Comparison of ENCODE assay signal across 8 cellular contexts in genomic region chr4:2041234-2042130, GRCh38.
DNase-seq lines count a peak whose midpoint lies in the region; ATAC-seq lines count a peak whose summit lies in the region.

No MANE protein-coding gene starts in this region.

- ATAC-seq in HG03095 (IDR thresholded peaks at IDR 0.05; ENCODE audit: unreplicated experiment) (peak; percentile 65), memory B cell (ENCODE audit: low read depth) (peak; percentile 80)
- ATAC-seq in effector memory CD8-positive, alpha-beta T cell (replicated peaks) = peak; percentile 72

- H3K9me3 Mint-ChIP-seq in effector memory CD8-positive, alpha-beta T cell = no peaks in the 10 kb centered on the region
- peaks cover 2% of the 10 kb centered on the region for H3K9me3 Mint-ChIP-seq in memory B cell

- peaks cover 0 to 9% of the 10 kb centered on the region in 2 donors for H3K4me1 Mint-ChIP-seq in effector memory CD8-positive, alpha-beta T cell (ENCODE audit: low read depth in 2 of 2)
- no peaks in the 10 kb centered on the region for H3K4me1 Mint-ChIP-seq in memory B cell

- DNase-seq in NCI-H1417 (lab: John Stamatoyannopoulos, UW) (peak; percentile 72 to 89 (median 80)), NCI-H1417 treated with DMSO at 0.1 percent for 48 hours (lab: John Stamatoyannopoulos, UW) (no peak), NCI-H774 (lab: John Stamatoyannopoulos, UW) (peak; percentile 80), memory B cell (ENCODE audit: low spot score in 2 of 2) (peak; percentile 78 to 80)
- peak; percentile 48 to 74 for DNase-seq in activated CD8-positive, alpha-beta memory T cell treated with anti-CD3 and anti-CD28 coated beads for 1 hour (ENCODE audit: extremely low read depth in 1 of 2, low read depth in 1 of 2)
- DNase-seq in effector memory CD8-positive, alpha-beta T cell = peak; percentile 69 to 75 (median 72)
- DNase-seq in stimulated activated CD4-positive, alpha-beta T cell treated with anti-CD3 and anti-CD28 coated beads, TNF-alpha, amount 100 ng/mL, for 4 hours (ENCODE audit: low read depth in 3 of 3) = peak; percentile 74 to 81 (median 75)

- H3K27me3 Mint-ChIP-seq in effector memory CD8-positive, alpha-beta T cell = peaks cover 33 to 36% of the 10 kb centered on the region in 2 donors
- H3K27me3 Mint-ChIP-seq in memory B cell = peaks cover 11% of the 10 kb centered on the region

- H3K27ac Mint-ChIP-seq in effector memory CD8-positive, alpha-beta T cell = no peak overlapping the region
- H3K27ac Mint-ChIP-seq in memory B cell = peak overlapping the region; percentile 60

- peaks cover 2% of the 10 kb centered on the region for H3K36me3 Mint-ChIP-seq in effector memory CD8-positive, alpha-beta T cell (ENCODE audit: insufficient read depth)
- no peaks in the 10 kb centered on the region for H3K36me3 Mint-ChIP-seq in memory B cell

- H3K4me3 Mint-ChIP-seq in effector memory CD8-positive, alpha-beta T cell = peak overlapping the region; percentile 79 to 82
- H3K4me3 Mint-ChIP-seq in memory B cell = peak overlapping the region; percentile 85
